ENCODE assay signal across 27 cellular contexts in genomic region chr14:23208286-23208685, GRCh38. TPM values are rescaled to one million over a fixed set of nuclear protein-coding genes. Genes with fewer than 3 reads are reported as not detected.
"Had no signal": no experiment of that assay in that cellular context is flagged by ENCODE, and none has a peak within 500 bp of the region (broad histone marks: within the 10 kb centered on the region; RNA-seq: fewer than 3 reads in every experiment).

No MANE protein-coding gene starts in this region.

- H3K36me3 Mint-ChIP-seq: IgD-negative memory B cell had no signal

- DNase-seq: KBM-7; MG63; NCI-H1092; NCI-H1105 treated with DMSO at 0.1 percent for 48 hours; NCI-H1417 treated with DMSO at 0.1 percent for 48 hours; NCI-H146; NCI-H1694 treated with DMSO at 0.1 percent for 48 hours; NCI-H1930; NCI-H2081; NCI-H2107; NCI-H2227 treated with DMSO at 0.1 percent for 48 hours; NCI-H524 treated with DMSO at 0.1 percent for 48 hours; NCI-H69; NCI-H774; NK-92 treated with Interleukin-12 subunit alpha and Interleukin-12 subunit beta, amount 100 ng/mL, for 24 hours; PC-3; SHP77; SK-N-SH; T-helper 1 cell had no signal

- H3K27ac ChIP-seq: RWPE1 had no signal

- ATAC-seq: Panc1, PC-3 had no signal

- H3K9me3 Mint-ChIP-seq: IgD-negative memory B cell had no signal

- H3K27me3 ChIP-seq: MG63 had no signal

- H3K9me2 ChIP-seq: SK-N-SH had no signal

- H3K4me3 Mint-ChIP-seq: IgD-negative memory B cell had no signal

- H3K9me3 ChIP-seq: MG63, SK-N-SH had no signal

- H3K27ac Mint-ChIP-seq: IgD-negative memory B cell had no signal

- H3K4me3 ChIP-seq: MG63 had no signal

- H3K4me2 ChIP-seq: SK-N-SH had no signal

- H3K9ac ChIP-seq: SK-N-SH had no signal

- H3K36me3 ChIP-seq: MG63 had no signal

RNA-seq across cellular contexts. Expression of gene RNF212B, which starts 29.4 kb away (rescaled TPM):
- total RNA-seq: HT1080, LHCN-M2, NCI-H460, OCI-LY7, PC-3, SK-MEL-5 had no signal
- polyA plus RNA-seq: IgD-negative memory B cell, SK-N-SH had no signal
